In genomic region chr15:58264068-58264971, GRCh38 we compare ENCODE assay signal across 17 cellular contexts.
DNase-seq lines count a peak whose midpoint lies in the region; ATAC-seq, FAIRE-seq and TF ChIP-seq lines count a peak whose summit lies in the region.
"Had no signal": no experiment of that assay in that cellular context is flagged by ENCODE, and none has a peak within 500 bp of the region (broad histone marks: within the 10 kb centered on the region; RNA-seq: fewer than 3 reads in every experiment).

No MANE protein-coding gene starts in this region.

- H3K4me1 ChIP-seq in breast epithelium (peaks cover 0 to 6% of the 10 kb centered on the region in 2 donors), K562 (replicated peaks in 1 of 2; ENCODE audit: control insufficient read depth in 2 of 2, insufficient read depth in 2 of 2, low read length in 2 of 2) (peaks cover 0 to 10% of the 10 kb centered on the region in 2 experiments; a peak in 2 of 5 replicates)
- H3K4me1 ChIP-seq: Peyer's patch had no signal

- no peak overlapping the region for H3K27ac ChIP-seq in breast epithelium
- H3K27ac ChIP-seq in K562 (ENCODE audit: extremely low read depth, low read depth, low read length) = no peak overlapping the region
- H3K27ac ChIP-seq: Peyer's patch had no signal

- FAIRE-seq in K562 (lab: Jason Lieb, UNC) = no peak

- TF ChIP-seq POLR2A in breast epithelium (IDR thresholded peaks at IDR 0.05) = no peak
- no peak for TF ChIP-seq POLR2A in K562 (conservative IDR thresholded peaks at IDR 0.05)

- POLR2A ChIA-PET in MCF 10A (lab: Yijun Ruan, JAX) (no interaction called here), K562 (lab: Yijun Ruan, JAX) (no interaction called here)

- ATAC-seq in K562 (no peak), HG02642 (IDR thresholded peaks at IDR 0.05; ENCODE audit: poor library complexity, unreplicated experiment) (no peak)

- no TSS peak for BruUV-seq in MCF 10A (replicated peaks; lab: Mats Ljungman, UMichigan)
- BruUV-seq in K562 (replicated peaks; lab: Mats Ljungman, UMichigan) = no TSS peak

- intact Hi-C loops in MCF 10A (cut with micrococcal nuclease) (no loop called here), breast epithelium (cut with DNase I; ENCODE audit: low total_unique reads) (no loop called here), K562 (cut with micrococcal nuclease) (no loop called here)

- H3K36me3 ChIP-seq in breast epithelium (no peaks in the 10 kb centered on the region), K562 (ENCODE audit: control insufficient read depth, insufficient read depth, low read length) (no peaks in the 10 kb centered on the region)
- H3K36me3 ChIP-seq: Peyer's patch had no signal

- H3K9me3 Mint-ChIP-seq in MCF 10A (ENCODE audit: unreplicated experiment) (no peaks in the 10 kb centered on the region), progenitor cell of endocrine pancreas (ENCODE audit: low read depth) (no peaks in the 10 kb centered on the region)

- H3K79me2 ChIP-seq in K562 (ENCODE audit: control insufficient read depth, insufficient read depth, low read length) = no peaks in the 10 kb centered on the region

- H3K9me3 ChIP-seq in breast epithelium (no peaks in the 10 kb centered on the region), K562 (replicated peaks; ENCODE audit: control insufficient read depth, insufficient read depth, low read depth, low read length) (no peaks in the 10 kb centered on the region)
- H3K9me3 ChIP-seq: Peyer's patch had no signal

- H3K27me3 ChIP-seq in breast epithelium = no peaks in the 10 kb centered on the region
- no peaks in the 10 kb centered on the region for H3K27me3 ChIP-seq in K562 (ENCODE audit: control insufficient read depth in 2 of 2, insufficient read depth in 2 of 2, low read length in 2 of 2)
- H3K27me3 ChIP-seq: Peyer's patch had no signal

- DNase-seq in MCF 10A (ENCODE audit: unreplicated experiment) (no peak), breast epithelium (ENCODE audit: low spot score in 2 of 2) (no peak), K562 (ENCODE audit: extremely low read depth in 1 of 4, low spot score in 3 of 4) (no peak), renal cortical epithelial cell (ENCODE audit: low read depth) (peak; percentile 53), progenitor cell of endocrine pancreas (ENCODE audit: low spot score, unreplicated experiment) (no peak), C1 segment of cervical spinal cord (lab: John Stamatoyannopoulos, UW) (no peak)
- DNase-seq: ACHN, DMS153, H7, NCI-H1436, NCI-H2081 treated with DMSO at 0.1 percent for 48 hours, NCI-H345, NCI-H774, Peyer's patch, Right ventricle myocardium superior had no signal

- in situ Hi-C loops in K562 (cut with MboI) = no loop called here

- H3K4me3 ChIP-seq in breast epithelium (no peak overlapping the region), K562 (no peak overlapping the region)
- H3K4me3 ChIP-seq: Peyer's patch had no signal

- H3K36me3 Mint-ChIP-seq in MCF 10A (ENCODE audit: insufficient read depth, unreplicated experiment) (no peaks in the 10 kb centered on the region), progenitor cell of endocrine pancreas (ENCODE audit: insufficient read depth) (no peaks in the 10 kb centered on the region)

- TF ChIP-seq RAD21 in Ishikawa (IDR thresholded peaks at IDR 0.05; ENCODE audit: low read depth) (no peak), K562 (CRISPR knock-in tag; conservative IDR thresholded peaks at IDR 0.05 in 1 of 2, IDR thresholded peaks at IDR 0.05 in 1 of 2) (no peak)

- peaks cover 2% of the 10 kb centered on the region for H3K9me1 ChIP-seq in K562 (ENCODE audit: control insufficient read depth, insufficient read depth, low read length)

- TF ChIP-seq EP300 in Ishikawa (IDR thresholded peaks at IDR 0.05; ENCODE audit: borderline replicate concordance) (no peak), K562 (IDR thresholded peaks at IDR 0.05; ENCODE audit: low read length) (no peak)

- H3K9ac ChIP-seq in K562 (ENCODE audit: insufficient read depth in 1 of 2, low read depth in 2 of 2, low read length in 2 of 2) = no peak overlapping the region

- 32% methylated on average over 3 of the region's 4 CpGs for WGBS in K562 (ENCODE audit: insufficient coverage, low coverage, missing lambda C conversion rate)

- no peak overlapping the region for H3K4me3 Mint-ChIP-seq in MCF 10A (ENCODE audit: unreplicated experiment)
- no peak overlapping the region for H3K4me3 Mint-ChIP-seq in progenitor cell of endocrine pancreas (ENCODE audit: low read depth)

- TF ChIP-seq CTCF in MCF 10A (IDR thresholded peaks at IDR 0.05; ENCODE audit: unreplicated experiment) (no peak), breast epithelium (IDR thresholded peaks at IDR 0.05) (no peak), K562 (IDR thresholded peaks at IDR 0.05 in 2 of 3, conservative IDR thresholded peaks at IDR 0.05 in 1 of 3; ENCODE audit: insufficient read depth in 2 of 3, low read depth in 1 of 3, low read length in 3 of 3) (no peak), progenitor cell of endocrine pancreas (IDR thresholded peaks at IDR 0.05; ENCODE audit: unreplicated experiment) (no peak)

- no peak overlapping the region for H3K4me2 ChIP-seq in K562 (ENCODE audit: insufficient read depth, low read length)

- CTCF ChIA-PET in MCF 10A (lab: Yijun Ruan, JAX) (interaction anchor here (0.5 kb wide), 1 partner anchor 433 kb away, joined by 4 read pairs; no protein-coding TSS in a partner anchor), K562 (lab: Yijun Ruan, JAX; ENCODE audit: low intra/inter-chr PET ratio) (no interaction called here)

- peak overlapping the region; percentile 72 for H3K27ac Mint-ChIP-seq in MCF 10A (ENCODE audit: low read depth, unreplicated experiment)
- H3K27ac Mint-ChIP-seq in progenitor cell of endocrine pancreas = no peak overlapping the region

- H3K27me3 Mint-ChIP-seq in MCF 10A (ENCODE audit: insufficient read depth, unreplicated experiment) (no peaks in the 10 kb centered on the region), progenitor cell of endocrine pancreas (no peaks in the 10 kb centered on the region)

- H3K4me1 Mint-ChIP-seq in MCF 10A (ENCODE audit: insufficient read depth, unreplicated experiment) (peaks cover 27% of the 10 kb centered on the region), progenitor cell of endocrine pancreas (ENCODE audit: low read depth) (no peaks in the 10 kb centered on the region)

- H2AFZ ChIP-seq in K562 (ENCODE audit: low read depth, low read length) = peak overlapping the region; percentile 14; the same call in 1 of the 2 replicates

- no peaks in the 10 kb centered on the region for H4K20me1 ChIP-seq in K562 (replicated peaks; ENCODE audit: control insufficient read depth, insufficient read depth, low read length)

TF ChIP-seq in Ishikawa, 13 proteins besides CTCF, POLR2A, EP300 and RAD21:
- TF ChIP-seq FOXM1 (IDR thresholded peaks at IDR 0.05; ENCODE audit: borderline replicate concordance, low read depth) (no peak), CEBPB (IDR thresholded peaks at IDR 0.05) (peak; percentile 62)
- TF ChIP-seq, protein P1, sequence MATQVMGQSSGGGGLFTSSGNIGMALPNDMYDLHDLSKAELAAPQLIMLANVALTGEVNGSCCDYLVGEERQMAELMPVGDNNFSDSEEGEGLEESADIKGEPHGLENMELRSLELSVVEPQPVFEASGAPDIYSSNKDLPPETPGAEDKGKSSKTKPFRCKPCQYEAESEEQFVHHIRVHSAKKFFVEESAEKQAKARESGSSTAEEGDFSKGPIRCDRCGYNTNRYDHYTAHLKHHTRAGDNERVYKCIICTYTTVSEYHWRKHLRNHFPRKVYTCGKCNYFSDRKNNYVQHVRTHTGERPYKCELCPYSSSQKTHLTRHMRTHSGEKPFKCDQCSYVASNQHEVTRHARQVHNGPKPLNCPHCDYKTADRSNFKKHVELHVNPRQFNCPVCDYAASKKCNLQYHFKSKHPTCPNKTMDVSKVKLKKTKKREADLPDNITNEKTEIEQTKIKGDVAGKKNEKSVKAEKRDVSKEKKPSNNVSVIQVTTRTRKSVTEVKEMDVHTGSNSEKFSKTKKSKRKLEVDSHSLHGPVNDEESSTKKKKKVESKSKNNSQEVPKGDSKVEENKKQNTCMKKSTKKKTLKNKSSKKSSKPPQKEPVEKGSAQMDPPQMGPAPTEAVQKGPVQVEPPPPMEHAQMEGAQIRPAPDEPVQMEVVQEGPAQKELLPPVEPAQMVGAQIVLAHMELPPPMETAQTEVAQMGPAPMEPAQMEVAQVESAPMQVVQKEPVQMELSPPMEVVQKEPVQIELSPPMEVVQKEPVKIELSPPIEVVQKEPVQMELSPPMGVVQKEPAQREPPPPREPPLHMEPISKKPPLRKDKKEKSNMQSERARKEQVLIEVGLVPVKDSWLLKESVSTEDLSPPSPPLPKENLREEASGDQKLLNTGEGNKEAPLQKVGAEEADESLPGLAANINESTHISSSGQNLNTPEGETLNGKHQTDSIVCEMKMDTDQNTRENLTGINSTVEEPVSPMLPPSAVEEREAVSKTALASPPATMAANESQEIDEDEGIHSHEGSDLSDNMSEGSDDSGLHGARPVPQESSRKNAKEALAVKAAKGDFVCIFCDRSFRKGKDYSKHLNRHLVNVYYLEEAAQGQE (IDR thresholded peaks at IDR 0.05; ENCODE audit: low read depth) = no peak
TF ChIP-seq in Ishikawa: peak in this region for 1.

TF ChIP-seq in K562, 482 proteins besides CTCF, POLR2A, EP300 and RAD21 (continues in another document):
- peak; percentile 34 for TF ChIP-seq PCBP2 (IDR thresholded peaks at IDR 0.05; ENCODE audit: low read depth, low read length, poor library complexity, severe bottlenecking)
- TF ChIP-seq CBX2 (IDR thresholded peaks at IDR 0.05; ENCODE audit: insufficient read depth, low read length, poor library complexity, severe bottlenecking) = no peak
- no peak for TF ChIP-seq TAF1 (IDR thresholded peaks at IDR 0.05; ENCODE audit: control insufficient read depth, extremely low read depth, insufficient read depth, low read length, severe bottlenecking)
- no peak for TF ChIP-seq ZBTB17 (CRISPR knock-in tag; IDR thresholded peaks at IDR 0.05)
- TF ChIP-seq NCOA6 (IDR thresholded peaks at IDR 0.05) = no peak
- no peak for TF ChIP-seq SIRT6 (IDR thresholded peaks at IDR 0.05; ENCODE audit: low read depth, low read length)
- no peak for TF ChIP-seq FIP1L1 (IDR thresholded peaks at IDR 0.05; ENCODE audit: low read depth, low read length, poor library complexity, severe bottlenecking)
- TF ChIP-seq SLC30A9 (CRISPR knock-in tag; IDR thresholded peaks at IDR 0.05) = no peak
